ENCODE assay signal across 11 cellular contexts in genomic region chr11:266676-267439, GRCh38. TPM values are rescaled to one million over a fixed set of nuclear protein-coding genes. Genes with fewer than 3 reads are reported as not detected.
A peak's percentile ranks its signal among the peaks of the same experiment; 100 is the strongest.
DNase-seq lines count a peak whose midpoint lies in the region; ATAC-seq and TF ChIP-seq lines count a peak whose summit lies in the region.
"Had no signal": no experiment of that assay in that cellular context is flagged by ENCODE, and none has a peak within 500 bp of the region (broad histone marks: within the 10 kb centered on the region; RNA-seq: fewer than 3 reads in every experiment).

No MANE protein-coding gene starts in this region.

- H3K4me3 Mint-ChIP-seq in Calu3 (ENCODE audit: low read depth, unreplicated experiment), result peak overlapping the region; percentile 13
- H3K4me3 Mint-ChIP-seq in activated T-cell treated with anti-CD3 and anti-CD28 coated beads, Interleukin-2, amount 50 U/mL, for 72 hours, result peak overlapping the region; percentile 64 to 82
- peak overlapping the region; percentile 75 to 89 (median 83) for H3K4me3 Mint-ChIP-seq in naive B cell
- H3K4me3 Mint-ChIP-seq in glutamatergic neuron (ENCODE audit: unreplicated experiment), result no peak overlapping the region

- H3K9me3 Mint-ChIP-seq in Calu3 (ENCODE audit: low read depth, unreplicated experiment) (no peaks in the 10 kb centered on the region), naive B cell (peaks cover 0 to 4% (median 0%) of the 10 kb centered on the region in 7 donors), glutamatergic neuron (ENCODE audit: unreplicated experiment) (peaks cover 14% of the 10 kb centered on the region)
- peaks cover 0 to 2% of the 10 kb centered on the region in 2 donors for H3K9me3 Mint-ChIP-seq in activated T-cell treated with anti-CD3 and anti-CD28 coated beads, Interleukin-2, amount 50 U/mL, for 72 hours

- H3K36me3 Mint-ChIP-seq in Calu3 (ENCODE audit: insufficient read depth, unreplicated experiment) (no peaks in the 10 kb centered on the region), naive B cell (no peaks in the 10 kb centered on the region), glutamatergic neuron (ENCODE audit: unreplicated experiment) (peaks cover 13% of the 10 kb centered on the region)
- peaks cover 9 to 12% of the 10 kb centered on the region in 2 donors for H3K36me3 Mint-ChIP-seq in activated T-cell treated with anti-CD3 and anti-CD28 coated beads, Interleukin-2, amount 50 U/mL, for 72 hours (ENCODE audit: insufficient read depth in 2 of 2)

- intact Hi-C loops in Calu3 (cut with micrococcal nuclease; ENCODE audit: unreplicated experiment), result no loop called here

- DNase-seq in Calu3, result no peak
- DNase-seq in MV-4-11 (lab: John Stamatoyannopoulos, UW), result peak; percentile 41
- no peak for DNase-seq in activated T-cell treated with anti-CD3 and anti-CD28 coated beads, Interleukin-2, amount 50 U/mL, for 72 hours
- DNase-seq in naive B cell, result peak; percentile 36
- DNase-seq in DMS 273 treated with DMSO at 0.1 percent for 48 hours (lab: John Stamatoyannopoulos, UW), result no peak
- DNase-seq in foreskin fibroblast, result no peak
- no peak for DNase-seq in C1 segment of cervical spinal cord (lab: John Stamatoyannopoulos, UW)
- no peak for DNase-seq in glutamatergic neuron
- DNase-seq: ovary had no signal

- no TSS peak for BruUV-seq in Calu3 (replicated peaks; lab: Mats Ljungman, UMichigan)

- H3K4me1 Mint-ChIP-seq in Calu3 (ENCODE audit: low read depth, unreplicated experiment) (peaks cover 18% of the 10 kb centered on the region), naive B cell (peaks cover 14 to 37% (median 37%) of the 10 kb centered on the region in 3 donors), glutamatergic neuron (ENCODE audit: low read depth, unreplicated experiment) (no peaks in the 10 kb centered on the region)
- H3K4me1 Mint-ChIP-seq in activated T-cell treated with anti-CD3 and anti-CD28 coated beads, Interleukin-2, amount 50 U/mL, for 72 hours (ENCODE audit: low read depth), result peaks cover 37% of the 10 kb centered on the region

- H3K27ac Mint-ChIP-seq in Calu3 (ENCODE audit: unreplicated experiment), result peak overlapping the region; percentile 69
- H3K27ac Mint-ChIP-seq in activated T-cell treated with anti-CD3 and anti-CD28 coated beads, Interleukin-2, amount 50 U/mL, for 72 hours, result peak overlapping the region; percentile 57
- peak overlapping the region; percentile 56 to 98 (median 96) for H3K27ac Mint-ChIP-seq in naive B cell
- H3K27ac Mint-ChIP-seq in glutamatergic neuron (ENCODE audit: unreplicated experiment), result no peak overlapping the region

- H3K27me3 Mint-ChIP-seq in Calu3 (ENCODE audit: unreplicated experiment) (peaks cover 33% of the 10 kb centered on the region), naive B cell (no peaks in the 10 kb centered on the region), glutamatergic neuron (ENCODE audit: unreplicated experiment) (peaks cover 2% of the 10 kb centered on the region)
- H3K27me3 Mint-ChIP-seq in activated T-cell treated with anti-CD3 and anti-CD28 coated beads, Interleukin-2, amount 50 U/mL, for 72 hours (ENCODE audit: low read depth), result no peaks in the 10 kb centered on the region

- ATAC-seq in activated T-cell treated with anti-CD3 and anti-CD28 coated beads, Interleukin-2, amount 50 U/mL, for 72 hours (replicated peaks in 1 of 2), result peak; percentile 28 to 35
- ATAC-seq in naive B cell (ENCODE audit: low read depth in 2 of 2), result no peak

- TF ChIP-seq CTCF in Calu3 (IDR thresholded peaks at IDR 0.05; ENCODE audit: unreplicated experiment) (no peak), foreskin fibroblast (IDR thresholded peaks at IDR 0.05; ENCODE audit: low read depth, low read length) (no peak), glutamatergic neuron (IDR thresholded peaks at IDR 0.05; ENCODE audit: partially characterized antibody, unreplicated experiment) (no peak)

- CTCF ChIA-PET in Calu3 (lab: Charles Lee), result no interaction called here

- no peak overlapping the region for H3K4me3 ChIP-seq in foreskin fibroblast (ENCODE audit: low read depth in 1 of 2, low read length in 2 of 2)
- H3K4me3 ChIP-seq: ovary had no signal

RNA-seq across cellular contexts. Expression of gene NLRP6, which starts 11.3 kb away (rescaled TPM):
- total RNA-seq in Calu3 (2022) (not detected in 2 replicates), glutamatergic neuron (ENCODE audit: unreplicated experiment) (not detected)
- 1 to 10 TPM; 1.5 to 3.2 TPM for total RNA-seq in activated T-cell treated with anti-CD3 and anti-CD28 coated beads, Interleukin-2, amount 50 U/mL, for 72 hours
- polyA plus RNA-seq in naive B cell (ENCODE audit: low read depth in 6 of 6), result 1 to 10 TPM; 1.4 to 3.3 (median 2.2) TPM
- total RNA-seq: cerebellum, NCI-H460 had no signal

RNA-seq across cellular contexts. Expression of gene PGGHG, which starts 22.1 kb away (rescaled TPM):
- total RNA-seq in Calu3 (2022) (9.5 and 13.5 TPM in 2 replicates), glutamatergic neuron (ENCODE audit: unreplicated experiment) (14.4 TPM)
- 100 to 1,000 TPM; 161 to 273 TPM for total RNA-seq in activated T-cell treated with anti-CD3 and anti-CD28 coated beads, Interleukin-2, amount 50 U/mL, for 72 hours
- polyA plus RNA-seq in naive B cell (ENCODE audit: low read depth in 6 of 6), result 1 to 10 TPM; 3.4 to 8.3 (median 4.3) TPM

RNA-seq across cellular contexts. Expression of gene PSMD13, which starts 30.1 kb away (rescaled TPM):
- total RNA-seq in Calu3 (2022) (165 and 172 TPM in 2 replicates), glutamatergic neuron (ENCODE audit: unreplicated experiment) (136 TPM)
- 100 to 1,000 TPM; 133 to 174 TPM for total RNA-seq in activated T-cell treated with anti-CD3 and anti-CD28 coated beads, Interleukin-2, amount 50 U/mL, for 72 hours
- 100 to 1,000 TPM; 193 to 258 (median 215) TPM for polyA plus RNA-seq in naive B cell (ENCODE audit: low read depth in 6 of 6)

RNA-seq across cellular contexts. Expression of gene SIRT3, which starts 30.7 kb away (rescaled TPM):
- 19.2 and 19.7 TPM in 2 replicates for total RNA-seq in Calu3 (2022)
- 10 to 100 TPM; 36.5 to 39.0 TPM for total RNA-seq in activated T-cell treated with anti-CD3 and anti-CD28 coated beads, Interleukin-2, amount 50 U/mL, for 72 hours
- polyA plus RNA-seq in naive B cell (ENCODE audit: low read depth in 6 of 6), result 10 to 100 TPM in 3 of 6 donors, 1 to 10 TPM in 3; 1.4 to 14.2 (median 8.8) TPM
- total RNA-seq in glutamatergic neuron (ENCODE audit: unreplicated experiment), result 23.6 TPM

RNA-seq across cellular contexts. Expression of gene IFITM5, which starts 32.5 kb away (rescaled TPM):
- total RNA-seq in Calu3 (2022) (not detected in 2 replicates), glutamatergic neuron (ENCODE audit: unreplicated experiment) (not detected)
- total RNA-seq in activated T-cell treated with anti-CD3 and anti-CD28 coated beads, Interleukin-2, amount 50 U/mL, for 72 hours, result not detected
- polyA plus RNA-seq in naive B cell (ENCODE audit: low read depth in 6 of 6), result not detected
- total RNA-seq: cerebellum, NCI-H460, ovary had no signal
- polyA plus RNA-seq: ovary had no signal

Comparison
In these comparisons a context has a peak if more than half of its experiments do, and no peak if none do; other contexts are left out.
1. DNase-seq: peak in MV-4-11 (single experiment) and naive B cell (single experiment); none in Calu3 (single experiment), activated T-cell treated with anti-CD3 and anti-CD28 coated beads, Interleukin-2, amount 50 U/mL, for 72 hours (0 of 2), DMS 273 treated with DMSO at 0.1 percent for 48 hours (single experiment), foreskin fibroblast (0 of 2), C1 segment of cervical spinal cord (0 of 14) and glutamatergic neuron (single experiment).
2. ATAC-seq: peak in activated T-cell treated with anti-CD3 and anti-CD28 coated beads, Interleukin-2, amount 50 U/mL, for 72 hours (2 of 2); none in naive B cell (0 of 2).
3. RNA of gene PGGHG, which starts 22.1 kb away (total RNA-seq): 161 to 273 TPM in activated T-cell treated with anti-CD3 and anti-CD28 coated beads, Interleukin-2, amount 50 U/mL, for 72 hours; 14.4 TPM in glutamatergic neuron (single experiment) and 9.5 to 13.5 TPM in Calu3; every median in the first group is over 10 times any median in the second.